In the genomic region with DNA sequence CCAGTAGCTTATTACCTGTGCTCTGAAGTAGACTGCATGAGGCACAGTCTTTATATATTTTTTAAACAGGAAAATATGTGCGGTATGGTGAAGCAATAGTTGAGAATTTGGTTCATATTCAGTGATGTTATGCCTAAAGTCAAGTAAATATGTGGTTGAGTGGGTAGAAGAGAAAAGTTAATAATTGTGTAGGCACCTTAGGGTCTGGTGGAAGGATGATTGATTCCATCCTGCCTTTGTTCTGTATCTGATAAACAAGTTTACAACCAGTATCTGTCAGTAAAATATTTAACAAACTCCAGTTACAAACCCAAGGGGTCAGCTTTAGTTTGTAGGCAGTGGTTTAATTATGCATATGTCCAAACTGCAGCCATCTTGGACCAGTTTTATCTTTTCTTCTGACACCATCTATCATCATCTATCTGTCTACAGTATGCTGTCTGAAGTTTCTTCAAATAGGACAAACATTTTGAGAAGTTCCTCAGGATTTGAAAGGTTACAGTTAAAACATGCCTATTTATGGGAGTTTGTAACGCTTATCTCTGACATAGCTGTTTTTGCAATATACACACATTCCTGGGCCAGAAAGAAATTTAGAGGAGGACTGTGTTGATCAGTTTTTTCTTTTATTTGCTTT, we compare ENCODE assay signal across 15 cellular contexts. TPM values are rescaled to one million over a fixed set of nuclear protein-coding genes. Genes with fewer than 3 reads are reported as not detected.
A peak's percentile ranks its signal among the peaks of the same experiment; 100 is the strongest.
DNase-seq lines count a peak whose midpoint lies in the region; ATAC-seq and TF ChIP-seq lines count a peak whose summit lies in the region.
"Had no signal": no experiment of that assay in that cellular context is flagged by ENCODE, and none has a peak within 500 bp of the region (broad histone marks: within the 10 kb centered on the region; RNA-seq: fewer than 3 reads in every experiment).

No MANE protein-coding gene starts in this region.

- peaks cover 49% of the 10 kb centered on the region for H3K4me1 Mint-ChIP-seq in T-helper 1 cell treated with Interleukin-12 subunit alpha and Interleukin-12 subunit beta and Interleukin-4 antibody, amounts not matched to agents 30 μg/mL and 1 μg/mL, for 36 hours (ENCODE audit: low read depth)
- H3K4me1 Mint-ChIP-seq in T-helper 17 cell (peaks cover 40% of the 10 kb centered on the region), mesothelial cell of epicardium (peaks cover 57% of the 10 kb centered on the region)

- TF ChIP-seq CTCF in mesothelial cell of epicardium (IDR thresholded peaks at IDR 0.05; ENCODE audit: unreplicated experiment): no peak

- H3K27me3 Mint-ChIP-seq in T-helper 1 cell treated with Interleukin-12 subunit alpha and Interleukin-12 subunit beta and Interleukin-4 antibody, amounts not matched to agents 30 μg/mL and 1 μg/mL, for 36 hours (ENCODE audit: low read depth): no peaks in the 10 kb centered on the region
- H3K27me3 Mint-ChIP-seq in T-helper 17 cell: no peaks in the 10 kb centered on the region
- no peaks in the 10 kb centered on the region for H3K27me3 Mint-ChIP-seq in mesothelial cell of epicardium (ENCODE audit: low read depth)
- H3K27me3 Mint-ChIP-seq: activated naive CD4-positive, alpha-beta T cell treated with anti-CD3 and anti-CD28 coated beads, Interleukin-2, amount 10 ng/mL, durations not matched to agents 7 days and 5 days had no signal

- no peaks in the 10 kb centered on the region for H3K9me3 ChIP-seq in T-helper 17 cell (ENCODE audit: control insufficient read depth, low read length, poor library complexity, severe bottlenecking)

- DNase-seq in T-helper 1 cell: no peak
- DNase-seq in T-helper 17 cell: no peak
- no peak for DNase-seq in mesothelial cell of epicardium (ENCODE audit: low spot score in 2 of 2, unreplicated experiment in 2 of 2)
- DNase-seq in NCI-H1092 (lab: John Stamatoyannopoulos, UW): no peak
- DNase-seq in SKM-1 (lab: John Stamatoyannopoulos, UW; ENCODE audit: unreplicated experiment): no peak
- no peak for DNase-seq in SKM-1 treated with dmso at 0.1 percent for 144 hours (lab: John Stamatoyannopoulos, UW; ENCODE audit: unreplicated experiment)
- DNase-seq: activated naive CD4-positive, alpha-beta T cell treated with anti-CD3 and anti-CD28 coated beads, Interleukin-2, amount 10 ng/mL, durations not matched to agents 7 days and 5 days; dorsolateral prefrontal cortex; hypothalamus; left cardiac atrium; NCI-H1417; NCI-H446 treated with DMSO at 0.1 percent for 48 hours had no signal

- H3K27ac Mint-ChIP-seq in T-helper 1 cell treated with Interleukin-12 subunit alpha and Interleukin-12 subunit beta and Interleukin-4 antibody, amounts not matched to agents 30 μg/mL and 1 μg/mL, for 36 hours: peak overlapping the region; percentile 26
- peak overlapping the region; percentile 99 for H3K27ac Mint-ChIP-seq in T-helper 17 cell
- peak overlapping the region; percentile 83 for H3K27ac Mint-ChIP-seq in mesothelial cell of epicardium
- H3K27ac Mint-ChIP-seq: activated naive CD4-positive, alpha-beta T cell treated with anti-CD3 and anti-CD28 coated beads, Interleukin-2, amount 10 ng/mL, durations not matched to agents 7 days and 5 days; brain had no signal

- peak; percentile 33 for ATAC-seq in GM21619 (IDR thresholded peaks at IDR 0.05; ENCODE audit: unreplicated experiment)
- no peak for ATAC-seq in T-helper 17 cell
- ATAC-seq: left cardiac atrium had no signal

- no peak overlapping the region for H3K4me3 Mint-ChIP-seq in T-helper 1 cell treated with Interleukin-12 subunit alpha and Interleukin-12 subunit beta and Interleukin-4 antibody, amounts not matched to agents 30 μg/mL and 1 μg/mL, for 36 hours
- H3K4me3 Mint-ChIP-seq in T-helper 17 cell: no peak overlapping the region
- H3K4me3 Mint-ChIP-seq in mesothelial cell of epicardium: no peak overlapping the region
- H3K4me3 Mint-ChIP-seq: activated naive CD4-positive, alpha-beta T cell treated with anti-CD3 and anti-CD28 coated beads, Interleukin-2, amount 10 ng/mL, durations not matched to agents 7 days and 5 days had no signal

- H3K36me3 Mint-ChIP-seq in T-helper 1 cell treated with Interleukin-12 subunit alpha and Interleukin-12 subunit beta and Interleukin-4 antibody, amounts not matched to agents 30 μg/mL and 1 μg/mL, for 36 hours (ENCODE audit: low read depth): peaks cover 31% of the 10 kb centered on the region
- no peaks in the 10 kb centered on the region for H3K36me3 Mint-ChIP-seq in T-helper 17 cell (ENCODE audit: low read depth)
- H3K36me3 Mint-ChIP-seq in mesothelial cell of epicardium: peaks cover 25% of the 10 kb centered on the region

- peaks cover 16% of the 10 kb centered on the region for H3K9me3 Mint-ChIP-seq in T-helper 1 cell treated with Interleukin-12 subunit alpha and Interleukin-12 subunit beta and Interleukin-4 antibody, amounts not matched to agents 30 μg/mL and 1 μg/mL, for 36 hours
- H3K9me3 Mint-ChIP-seq in mesothelial cell of epicardium: peaks cover 11% of the 10 kb centered on the region

RNA-seq across cellular contexts. Expression of gene SINHCAF, which starts 10.7 kb away (rescaled TPM):
- 10 to 100 TPM; 87.1 to 95.7 TPM for total RNA-seq in T-helper 17 cell
- 241 to 262 TPM (median 246 TPM) in 3 replicates for total RNA-seq in mesothelial cell of epicardium

Comparison
In these comparisons a context has a peak if more than half of its experiments do, and no peak if none do; other contexts are left out.
1. H3K27ac Mint-ChIP-seq: peak in every context shown above with its lines; median percentile 99 in T-helper 17 cell; 83 in mesothelial cell of epicardium; 26 in T-helper 1 cell treated with Interleukin-12 subunit alpha and Interleukin-12 subunit beta and Interleukin-4 antibody, amounts not matched to agents 30 μg/mL and 1 μg/mL, for 36 hours.